10 cellular contexts compared by ENCODE assay signal in genomic region chr12:62744551-62744950, GRCh38.
A peak's percentile ranks its signal among the peaks of the same experiment; 100 is the strongest.
DNase-seq lines count a peak whose midpoint lies in the region; ATAC-seq and TF ChIP-seq lines count a peak whose summit lies in the region.
"Had no signal": no experiment of that assay in that cellular context is flagged by ENCODE, and none has a peak within 500 bp of the region (broad histone marks: within the 10 kb centered on the region; RNA-seq: fewer than 3 reads in every experiment).

No MANE protein-coding gene starts in this region.

- no peaks in the 10 kb centered on the region for H3F3A ChIP-seq in GM23338 (replicated peaks; ENCODE audit: low read depth)

- H3K36me3 Mint-ChIP-seq in GM23338 (ENCODE audit: low read depth), result no peaks in the 10 kb centered on the region

- no peaks in the 10 kb centered on the region for H3K36me3 ChIP-seq in GM23338 (ENCODE audit: insufficient read depth)
- H3K36me3 ChIP-seq in hepatocyte (replicated peaks; ENCODE audit: insufficient read depth, low read depth), result no peaks in the 10 kb centered on the region

- H3K27me3 Mint-ChIP-seq in GM23338 (ENCODE audit: insufficient read depth, low read depth, poor library complexity), result peaks cover 4% of the 10 kb centered on the region

- H3K9me2 ChIP-seq in GM23338 (ENCODE audit: insufficient read depth) (no peaks in the 10 kb centered on the region), hepatocyte (replicated peaks; ENCODE audit: insufficient read depth) (no peaks in the 10 kb centered on the region)

- 93% methylated on average over 5 of the region's 5 CpGs for WGBS in hepatocyte (ENCODE audit: low lambda C conversion rate, missing lambda C conversion rate)

- no peak overlapping the region for H3K4me3 Mint-ChIP-seq in GM23338
- H3K4me3 Mint-ChIP-seq: T-helper 2 cell treated with Interferon-gamma antibody and Interleukin-4, amounts not matched to agents 5 μg/mL and 100 μg/mL, for 36 hours had no signal

- H3K4me2 ChIP-seq in GM23338, result no peak overlapping the region
- no peak overlapping the region for H3K4me2 ChIP-seq in hepatocyte

- H3K4me3 ChIP-seq in GM23338, result no peak overlapping the region
- H3K4me3 ChIP-seq in hepatocyte, result no peak overlapping the region

- no peaks in the 10 kb centered on the region for H3K9me3 Mint-ChIP-seq in GM23338
- H3K9me3 Mint-ChIP-seq: T-helper 2 cell treated with Interferon-gamma antibody and Interleukin-4, amounts not matched to agents 5 μg/mL and 100 μg/mL, for 36 hours had no signal

- peak; percentile 34; the same call in 2 of the 3 replicates for ATAC-seq in GM23338
- ATAC-seq in left ventricle myocardium superior, result peak; percentile 69
- no peak for ATAC-seq in GM19397 (IDR thresholded peaks at IDR 0.05; ENCODE audit: unreplicated experiment)

- TF ChIP-seq CTCF in GM23338 (conservative IDR thresholded peaks at IDR 0.05; ENCODE audit: low read depth in 2 of 2) (no peak), hepatocyte (IDR thresholded peaks at IDR 0.05; ENCODE audit: poor library complexity) (no peak)

- H3K79me2 ChIP-seq in GM23338 (replicated peaks; ENCODE audit: insufficient read depth) (peaks cover 7% of the 10 kb centered on the region; the same call in 1 of the 2 replicates), hepatocyte (no peaks in the 10 kb centered on the region)

- peak overlapping the region; percentile 26 for H3K27ac Mint-ChIP-seq in GM23338
- H3K27ac Mint-ChIP-seq: T-helper 2 cell treated with Interferon-gamma antibody and Interleukin-4, amounts not matched to agents 5 μg/mL and 100 μg/mL, for 36 hours had no signal

- H2AFZ ChIP-seq in GM23338 (no peak overlapping the region), hepatocyte (no peak overlapping the region)

- intact Hi-C loops in left ventricle myocardium superior (cut with micrococcal nuclease), result no loop called here

- peak; percentile 44 for DNase-seq in AG08395 (ENCODE audit: low spot score)
- DNase-seq in GM23338 (ENCODE audit: low spot score), result no peak
- peak; percentile 43 for DNase-seq in left ventricle myocardium superior
- no peak for DNase-seq in OCI-M1 (lab: John Stamatoyannopoulos, UW)
- DNase-seq in hepatocyte (ENCODE audit: low spot score), result no peak
- no peak for DNase-seq in NCI-H128 (lab: John Stamatoyannopoulos, UW; ENCODE audit: unreplicated experiment)
- DNase-seq: H7 had no signal

- H4K20me1 ChIP-seq in GM23338 (replicated peaks; ENCODE audit: insufficient read depth), result no peaks in the 10 kb centered on the region
- H4K20me1 ChIP-seq in hepatocyte (ENCODE audit: insufficient read depth, poor library complexity, severe bottlenecking), result no peaks in the 10 kb centered on the region

- no peaks in the 10 kb centered on the region for H3K9me3 ChIP-seq in hepatocyte (ENCODE audit: low read depth)

- H3K27ac ChIP-seq in GM23338 (ENCODE audit: low read depth) (no peak overlapping the region), hepatocyte (no peak overlapping the region)

- peaks cover 32% of the 10 kb centered on the region for H3K4me1 Mint-ChIP-seq in GM23338

- no peaks in the 10 kb centered on the region for H3K27me3 ChIP-seq in GM23338 (ENCODE audit: insufficient read depth)
- H3K27me3 ChIP-seq in hepatocyte, result no peaks in the 10 kb centered on the region

- peaks cover 15% of the 10 kb centered on the region for H3K4me1 ChIP-seq in GM23338 (ENCODE audit: insufficient read depth)
- H3K4me1 ChIP-seq in hepatocyte (ENCODE audit: insufficient read depth), result peaks cover 6% of the 10 kb centered on the region

TF ChIP-seq in GM23338, 12 proteins besides CTCF, POLR2A, EP300 and RAD21 (continues in another document):
- TF ChIP-seq REST (IDR thresholded peaks at IDR 0.05; ENCODE audit: unreplicated experiment), result no peak
- no peak for TF ChIP-seq NANOG (IDR thresholded peaks at IDR 0.05; ENCODE audit: borderline replicate concordance)
- no peak for TF ChIP-seq POLR2AphosphoS5 (IDR thresholded peaks at IDR 0.05; ENCODE audit: low read depth)
- TF ChIP-seq STAT1 (IDR thresholded peaks at IDR 0.05; ENCODE audit: unreplicated experiment), result no peak
- no peak for TF ChIP-seq EZH2phosphoT487 (IDR thresholded peaks at IDR 0.05; ENCODE audit: unreplicated experiment)
- no peak for TF ChIP-seq JUNB (IDR thresholded peaks at IDR 0.05; ENCODE audit: unreplicated experiment)
- TF ChIP-seq EZH2 (IDR thresholded peaks at IDR 0.05; ENCODE audit: low read depth, unreplicated experiment), result no peak
- no peak for TF ChIP-seq ETS1 (IDR thresholded peaks at IDR 0.05)

TF ChIP-seq in PFSK-1, 5 proteins besides CTCF, POLR2A, EP300 and RAD21:
- 0 out of 4 replicates have a peak, but pooled peaks of 1 of the 2 experiments have one; percentile 11 for TF ChIP-seq REST (IDR thresholded peaks at IDR 0.05; ENCODE audit: insufficient read depth in 1 of 2, low read depth in 2 of 2, low read length in 2 of 2)
- TF ChIP-seq SIN3A (IDR thresholded peaks at IDR 0.05; ENCODE audit: borderline replicate concordance, insufficient read depth, low read length), result no peak
- peak; percentile 67 for TF ChIP-seq FOXP2 (optimal IDR thresholded peaks at IDR 0.05; ENCODE audit: borderline replicate concordance, extremely low read depth, extremely low read length, insufficient read depth)
TF ChIP-seq in PFSK-1: peak in this region for 2.

Comparison
In these comparisons a context has a peak if more than half of its experiments do, and no peak if none do; other contexts are left out.
1. DNase-seq: peak in AG08395 (single experiment) and left ventricle myocardium superior (single experiment); none in GM23338 (single experiment), OCI-M1 (single experiment), hepatocyte (single experiment) and NCI-H128 (single experiment).